ENCODE assay signal across 9 cellular contexts in genomic region chr5:73100109-73100508, GRCh38. TPM values are rescaled to one million over a fixed set of nuclear protein-coding genes. Genes with fewer than 3 reads are reported as not detected.
"Had no signal": no experiment of that assay in that cellular context is flagged by ENCODE, and none has a peak within 500 bp of the region (broad histone marks: within the 10 kb centered on the region; RNA-seq: fewer than 3 reads in every experiment).

No MANE protein-coding gene starts in this region.

- FAIRE-seq: H1, H54, HTR-8/SVneo had no signal

- H3K4me3 Mint-ChIP-seq: GM23338, H9 had no signal

- DNase-seq: H9, HCEC 1CT, IMR-90, KBM-7 had no signal

- H2AFZ ChIP-seq: GM23338 had no signal

- ATAC-seq: GM23338 had no signal

- H3K27ac Mint-ChIP-seq: GM23338, H9 had no signal

- H3K4me1 Mint-ChIP-seq: GM23338, H9 had no signal

- H3K4me2 ChIP-seq: GM23338 had no signal

- H3K4me3 ChIP-seq: GM23338 had no signal

RNA-seq across cellular contexts. Expression of gene TMEM171, which starts 20.3 kb away (rescaled TPM):
- total RNA-seq: HT-29 had no signal
